Comparison of ENCODE assay signal across 8 cellular contexts in the genomic region with DNA sequence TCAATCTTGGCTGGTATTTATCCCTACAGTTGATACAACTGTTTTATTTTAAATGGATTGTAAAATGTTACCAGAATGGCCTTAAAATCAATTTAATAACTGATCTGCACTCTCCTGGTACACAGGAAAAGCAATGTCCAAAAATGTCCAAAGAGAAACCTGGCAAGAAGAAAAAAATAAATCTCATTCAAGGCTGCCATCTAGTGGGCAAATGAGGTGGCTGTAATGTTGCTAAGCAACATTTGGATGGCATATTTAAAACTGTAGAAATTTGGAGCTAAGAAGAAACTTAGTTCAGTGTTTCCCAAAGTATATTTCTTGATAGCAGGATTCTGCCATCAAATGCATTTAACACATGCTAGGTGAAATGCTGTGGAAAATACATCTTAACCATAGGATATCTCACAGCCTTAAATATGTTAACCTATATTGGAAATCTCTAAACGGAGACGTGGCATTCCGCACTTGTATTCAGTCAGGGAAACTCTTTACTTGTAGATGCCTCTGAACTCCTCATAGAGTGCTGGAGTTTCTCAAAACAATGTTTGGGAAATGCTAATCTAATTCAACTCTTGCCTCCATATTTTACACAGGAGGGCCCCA.
DNase-seq lines count a peak whose midpoint lies in the region; ATAC-seq and TF ChIP-seq lines count a peak whose summit lies in the region.

No MANE protein-coding gene starts in this region.

- H3K79me2 ChIP-seq in SU-DHL-6 (ENCODE audit: insufficient read depth, low read length) = no peaks in the 10 kb centered on the region

- no peak overlapping the region for H2AFZ ChIP-seq in SU-DHL-6 (ENCODE audit: low read depth, low read length, severe bottlenecking)

- H3K27ac ChIP-seq in SU-DHL-6 (ENCODE audit: low read depth, low read length) (no peak overlapping the region), aorta (ENCODE audit: low read depth in 1 of 2, low read length in 2 of 2) (no peak overlapping the region)

- H3K27me3 ChIP-seq in SU-DHL-6 (ENCODE audit: low read length) = no peaks in the 10 kb centered on the region
- H3K27me3 ChIP-seq in aorta (ENCODE audit: control insufficient read depth in 1 of 2, insufficient read depth in 2 of 2, low read length in 1 of 2) = no peaks in the 10 kb centered on the region

- H3K36me3 ChIP-seq in SU-DHL-6 (ENCODE audit: low read length) (no peaks in the 10 kb centered on the region), aorta (ENCODE audit: control insufficient read depth in 1 of 2, insufficient read depth in 2 of 2, low read length in 1 of 2) (no peaks in the 10 kb centered on the region)

- no peaks in the 10 kb centered on the region for H3F3A ChIP-seq in SU-DHL-6 (ENCODE audit: insufficient read depth)

- WGBS in aorta, 2 donors = 81 to 88% methylated on average over 3 of the region's 3 CpGs

- DNase-seq in stimulated activated CD4-positive, alpha-beta T cell treated with anti-CD3 and anti-CD28 coated beads, Interleukin-15, amount 100 ng/mL, for 24 hours = peak; percentile 22
- DNase-seq in stimulated activated CD4-positive, alpha-beta T cell treated with anti-CD3 and anti-CD28 coated beads, Interleukin-1b, Interleukin-23, amount 100 ng/mL, for 48 hours = no peak
- DNase-seq in LHCN-M2 (ENCODE audit: low read depth) = peak; percentile 60
- DNase-seq in foreskin fibroblast = peak; percentile 43 to 83
- DNase-seq in renal cortical epithelial cell (ENCODE audit: low read depth) = peak; percentile 58
- DNase-seq in aorta = no peak

- H3K4me1 ChIP-seq in aorta (ENCODE audit: control insufficient read depth in 1 of 2, insufficient read depth in 2 of 2, low read length in 2 of 2) = no peaks in the 10 kb centered on the region

- H3K4me3 ChIP-seq in SU-DHL-6 (ENCODE audit: insufficient read depth, low read length, poor library complexity, severe bottlenecking) = no peak overlapping the region
- no peak overlapping the region for H3K4me3 ChIP-seq in foreskin fibroblast (ENCODE audit: low read depth in 1 of 2, low read length in 2 of 2)
- no peak overlapping the region for H3K4me3 ChIP-seq in aorta (ENCODE audit: low read length in 2 of 2)

- TF ChIP-seq CTCF in SU-DHL-6 (IDR thresholded peaks at IDR 0.05; ENCODE audit: insufficient read depth, low read length, poor library complexity, severe bottlenecking) (peak; percentile 52), foreskin fibroblast (IDR thresholded peaks at IDR 0.05; ENCODE audit: low read depth, low read length) (peak; percentile 70)

- H3K9me2 ChIP-seq in SU-DHL-6 (replicated peaks; ENCODE audit: insufficient read depth, low read length) = no peaks in the 10 kb centered on the region

- H3K9me3 ChIP-seq in SU-DHL-6 (ENCODE audit: insufficient read depth, low read length) (no peaks in the 10 kb centered on the region), aorta (ENCODE audit: control insufficient read depth, low read length) (no peaks in the 10 kb centered on the region)

- H3K4me2 ChIP-seq in SU-DHL-6 (ENCODE audit: low read depth, low read length, poor library complexity, severe bottlenecking) = no peak overlapping the region

- no peak overlapping the region for H3K9ac ChIP-seq in SU-DHL-6 (ENCODE audit: low read length)

- intact Hi-C loops in aorta (cut with DNase I) = loop anchor here (2.0 to 10.0 kb wide), 3 partner anchors 357 to 1397 kb away; no protein-coding TSS in a partner anchor

- H4K20me1 ChIP-seq in SU-DHL-6 (ENCODE audit: low read depth, low read length) = no peaks in the 10 kb centered on the region

- ATAC-seq in HG03342 (IDR thresholded peaks at IDR 0.05; ENCODE audit: unreplicated experiment) (no peak), aorta (ENCODE audit: low FRiP score) (no peak)

Comparison
In these comparisons a context has a peak if more than half of its experiments do, and no peak if none do; other contexts are left out.
1. DNase-seq: peak in stimulated activated CD4-positive, alpha-beta T cell treated with anti-CD3 and anti-CD28 coated beads, Interleukin-15, amount 100 ng/mL, for 24 hours (single experiment), LHCN-M2 (single experiment), foreskin fibroblast (2 of 2) and renal cortical epithelial cell (single experiment); none in stimulated activated CD4-positive, alpha-beta T cell treated with anti-CD3 and anti-CD28 coated beads, Interleukin-1b, Interleukin-23, amount 100 ng/mL, for 48 hours (single experiment) and aorta (0 of 2).